1 cellular context compared by ENCODE assay signal in the genomic region with DNA sequence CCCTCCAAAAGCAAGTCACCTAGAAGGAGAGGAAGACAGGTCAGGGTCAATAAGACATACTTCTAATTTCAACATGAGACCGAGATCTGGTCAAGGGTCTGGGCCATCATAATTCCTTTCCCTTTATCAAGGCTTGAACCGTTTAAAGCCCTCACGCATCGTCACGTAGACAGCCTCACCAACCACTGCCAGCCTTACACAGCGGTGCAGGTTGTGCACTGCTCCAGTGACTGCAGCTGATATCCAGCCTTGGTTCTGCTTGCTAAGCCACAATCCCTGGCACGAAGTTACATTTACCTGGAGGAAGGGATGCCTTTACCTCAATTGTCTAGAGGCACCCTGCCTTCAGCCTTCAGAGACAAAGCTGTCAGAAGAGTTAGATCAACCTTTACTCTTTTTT.
TF ChIP-seq lines count a peak whose summit lies in the region.

No MANE protein-coding gene starts in this region.

TF ChIP-seq in H1, 55 proteins besides CTCF, POLR2A, EP300 and RAD21 (continued from another document):
- TF ChIP-seq HDAC6 (IDR thresholded peaks at IDR 0.05; ENCODE audit: low read depth, low read length) = no peak
- TF ChIP-seq POLR2AphosphoS5 (IDR thresholded peaks at IDR 0.05; ENCODE audit: low read depth, low read length) = no peak
